ENCODE assay signal across 4 cellular contexts in the genomic region with DNA sequence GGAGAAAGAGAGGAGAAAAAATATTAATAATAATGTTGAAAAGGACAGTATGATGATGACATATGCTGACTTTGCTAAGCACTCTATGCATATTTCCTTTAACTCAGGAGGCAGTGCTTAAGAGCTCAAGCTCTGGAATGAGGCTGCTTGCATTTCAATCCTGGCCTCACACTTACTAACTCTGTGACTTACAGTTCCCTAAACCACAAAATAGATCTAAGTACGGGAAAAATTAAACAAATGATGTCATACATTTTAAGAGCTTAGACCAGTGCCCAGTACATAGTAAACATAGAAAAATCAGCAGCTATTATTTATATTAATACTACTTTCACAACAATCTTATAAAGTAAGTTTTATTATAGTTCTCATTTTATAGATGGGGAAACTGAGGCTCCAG.
TF ChIP-seq lines count a peak whose summit lies in the region.

No MANE protein-coding gene starts in this region.

TF ChIP-seq in HEK293, 187 proteins besides CTCF, POLR2A, EP300 and RAD21 (continues in another document):
- TF ChIP-seq ZNF473 (tag by site-specific recombination; IDR thresholded peaks at IDR 0.05) (no peak), ZNF157 (tag by site-specific recombination; IDR thresholded peaks at IDR 0.05) (no peak), ZNF658 (tag by site-specific recombination; IDR thresholded peaks at IDR 0.05) (no peak), ZNF660 (tag by site-specific recombination; IDR thresholded peaks at IDR 0.05) (peak; percentile 66; the same call in 1 of the 2 replicates), ZNF266 (tag by site-specific recombination; IDR thresholded peaks at IDR 0.05; ENCODE audit: low read depth) (no peak), ZNF76 (tag by site-specific recombination; IDR thresholded peaks at IDR 0.05; ENCODE audit: borderline replicate concordance, low read depth) (no peak), IKZF3 (tag by site-specific recombination; IDR thresholded peaks at IDR 0.05) (peak; percentile 64; the same call in 1 of the 2 replicates), ZNF354C (tag by site-specific recombination; IDR thresholded peaks at IDR 0.05; ENCODE audit: borderline replicate concordance, low read depth) (no peak), ZFP41 (tag by site-specific recombination; IDR thresholded peaks at IDR 0.05; ENCODE audit: borderline replicate concordance) (no peak), ZBTB21 (tag by site-specific recombination; IDR thresholded peaks at IDR 0.05) (peak; percentile 46), GLI2 (tag by site-specific recombination; IDR thresholded peaks at IDR 0.05; ENCODE audit: borderline replicate concordance, low read depth) (no peak), ZFP3 (tag by site-specific recombination; IDR thresholded peaks at IDR 0.05; ENCODE audit: low read depth) (no peak), TRIM28 (IDR thresholded peaks at IDR 0.05; ENCODE audit: borderline replicate concordance, low read length) (no peak), ZNF426 (tag by site-specific recombination; IDR thresholded peaks at IDR 0.05) (no peak)
- TF ChIP-seq, protein P1, sequence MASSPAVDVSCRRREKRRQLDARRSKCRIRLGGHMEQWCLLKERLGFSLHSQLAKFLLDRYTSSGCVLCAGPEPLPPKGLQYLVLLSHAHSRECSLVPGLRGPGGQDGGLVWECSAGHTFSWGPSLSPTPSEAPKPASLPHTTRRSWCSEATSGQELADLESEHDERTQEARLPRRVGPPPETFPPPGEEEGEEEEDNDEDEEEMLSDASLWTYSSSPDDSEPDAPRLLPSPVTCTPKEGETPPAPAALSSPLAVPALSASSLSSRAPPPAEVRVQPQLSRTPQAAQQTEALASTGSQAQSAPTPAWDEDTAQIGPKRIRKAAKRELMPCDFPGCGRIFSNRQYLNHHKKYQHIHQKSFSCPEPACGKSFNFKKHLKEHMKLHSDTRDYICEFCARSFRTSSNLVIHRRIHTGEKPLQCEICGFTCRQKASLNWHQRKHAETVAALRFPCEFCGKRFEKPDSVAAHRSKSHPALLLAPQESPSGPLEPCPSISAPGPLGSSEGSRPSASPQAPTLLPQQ (tag by site-specific recombination; IDR thresholded peaks at IDR 0.05), result peak; percentile 46
- TF ChIP-seq, protein P2, sequence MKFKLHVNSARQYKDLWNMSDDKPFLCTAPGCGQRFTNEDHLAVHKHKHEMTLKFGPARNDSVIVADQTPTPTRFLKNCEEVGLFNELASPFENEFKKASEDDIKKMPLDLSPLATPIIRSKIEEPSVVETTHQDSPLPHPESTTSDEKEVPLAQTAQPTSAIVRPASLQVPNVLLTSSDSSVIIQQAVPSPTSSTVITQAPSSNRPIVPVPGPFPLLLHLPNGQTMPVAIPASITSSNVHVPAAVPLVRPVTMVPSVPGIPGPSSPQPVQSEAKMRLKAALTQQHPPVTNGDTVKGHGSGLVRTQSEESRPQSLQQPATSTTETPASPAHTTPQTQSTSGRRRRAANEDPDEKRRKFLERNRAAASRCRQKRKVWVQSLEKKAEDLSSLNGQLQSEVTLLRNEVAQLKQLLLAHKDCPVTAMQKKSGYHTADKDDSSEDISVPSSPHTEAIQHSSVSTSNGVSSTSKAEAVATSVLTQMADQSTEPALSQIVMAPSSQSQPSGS (tag by site-specific recombination; IDR thresholded peaks at IDR 0.05; ENCODE audit: low read depth), result peak; percentile 95

TF ChIP-seq in GM12878, 131 proteins besides CTCF, POLR2A, EP300 and RAD21:
- 0 out of 2 replicates have a peak, but pooled peaks have one; percentile 12 for TF ChIP-seq ATF7 (IDR thresholded peaks at IDR 0.05; ENCODE audit: low read depth)
- no peak for TF ChIP-seq NR2C2 (IDR thresholded peaks at IDR 0.05; ENCODE audit: borderline replicate concordance, control insufficient read depth, insufficient read length, low read depth)

TF ChIP-seq in HepG2, 621 proteins besides CTCF, POLR2A, EP300 and RAD21:
- TF ChIP-seq ZNF431 (CRISPR knock-in tag; IDR thresholded peaks at IDR 0.05; ENCODE audit: borderline replicate concordance, low read depth), result no peak
- TF ChIP-seq ATF7 (IDR thresholded peaks at IDR 0.05), result peak; percentile 77
- TF ChIP-seq ATF7 (CRISPR knock-in tag; IDR thresholded peaks at IDR 0.05), result no peak
- no peak for TF ChIP-seq EZH2 (conservative IDR thresholded peaks at IDR 0.05; ENCODE audit: low read depth, low read length)
- no peak for TF ChIP-seq ZNF121 (CRISPR knock-in tag; IDR thresholded peaks at IDR 0.05)

TF ChIP-seq in GM23338, 12 proteins besides CTCF, POLR2A, EP300 and RAD21:
- TF ChIP-seq ZNF114 (CRISPR knock-in tag; IDR thresholded peaks at IDR 0.05) (no peak), POLR2AphosphoS5 (IDR thresholded peaks at IDR 0.05; ENCODE audit: low read depth) (no peak), NANOG (IDR thresholded peaks at IDR 0.05; ENCODE audit: borderline replicate concordance) (no peak), EZH2phosphoT487 (IDR thresholded peaks at IDR 0.05; ENCODE audit: unreplicated experiment) (no peak), ZNF331 (CRISPR knock-in tag; IDR thresholded peaks at IDR 0.05; ENCODE audit: low read depth) (no peak), EZH2 (IDR thresholded peaks at IDR 0.05; ENCODE audit: low read depth, unreplicated experiment) (no peak), JUNB (IDR thresholded peaks at IDR 0.05; ENCODE audit: unreplicated experiment) (no peak), CREB1 (CRISPR knock-in tag; IDR thresholded peaks at IDR 0.05; ENCODE audit: low read depth) (no peak), STAT1 (IDR thresholded peaks at IDR 0.05; ENCODE audit: unreplicated experiment) (no peak)
- TF ChIP-seq, protein P3, sequence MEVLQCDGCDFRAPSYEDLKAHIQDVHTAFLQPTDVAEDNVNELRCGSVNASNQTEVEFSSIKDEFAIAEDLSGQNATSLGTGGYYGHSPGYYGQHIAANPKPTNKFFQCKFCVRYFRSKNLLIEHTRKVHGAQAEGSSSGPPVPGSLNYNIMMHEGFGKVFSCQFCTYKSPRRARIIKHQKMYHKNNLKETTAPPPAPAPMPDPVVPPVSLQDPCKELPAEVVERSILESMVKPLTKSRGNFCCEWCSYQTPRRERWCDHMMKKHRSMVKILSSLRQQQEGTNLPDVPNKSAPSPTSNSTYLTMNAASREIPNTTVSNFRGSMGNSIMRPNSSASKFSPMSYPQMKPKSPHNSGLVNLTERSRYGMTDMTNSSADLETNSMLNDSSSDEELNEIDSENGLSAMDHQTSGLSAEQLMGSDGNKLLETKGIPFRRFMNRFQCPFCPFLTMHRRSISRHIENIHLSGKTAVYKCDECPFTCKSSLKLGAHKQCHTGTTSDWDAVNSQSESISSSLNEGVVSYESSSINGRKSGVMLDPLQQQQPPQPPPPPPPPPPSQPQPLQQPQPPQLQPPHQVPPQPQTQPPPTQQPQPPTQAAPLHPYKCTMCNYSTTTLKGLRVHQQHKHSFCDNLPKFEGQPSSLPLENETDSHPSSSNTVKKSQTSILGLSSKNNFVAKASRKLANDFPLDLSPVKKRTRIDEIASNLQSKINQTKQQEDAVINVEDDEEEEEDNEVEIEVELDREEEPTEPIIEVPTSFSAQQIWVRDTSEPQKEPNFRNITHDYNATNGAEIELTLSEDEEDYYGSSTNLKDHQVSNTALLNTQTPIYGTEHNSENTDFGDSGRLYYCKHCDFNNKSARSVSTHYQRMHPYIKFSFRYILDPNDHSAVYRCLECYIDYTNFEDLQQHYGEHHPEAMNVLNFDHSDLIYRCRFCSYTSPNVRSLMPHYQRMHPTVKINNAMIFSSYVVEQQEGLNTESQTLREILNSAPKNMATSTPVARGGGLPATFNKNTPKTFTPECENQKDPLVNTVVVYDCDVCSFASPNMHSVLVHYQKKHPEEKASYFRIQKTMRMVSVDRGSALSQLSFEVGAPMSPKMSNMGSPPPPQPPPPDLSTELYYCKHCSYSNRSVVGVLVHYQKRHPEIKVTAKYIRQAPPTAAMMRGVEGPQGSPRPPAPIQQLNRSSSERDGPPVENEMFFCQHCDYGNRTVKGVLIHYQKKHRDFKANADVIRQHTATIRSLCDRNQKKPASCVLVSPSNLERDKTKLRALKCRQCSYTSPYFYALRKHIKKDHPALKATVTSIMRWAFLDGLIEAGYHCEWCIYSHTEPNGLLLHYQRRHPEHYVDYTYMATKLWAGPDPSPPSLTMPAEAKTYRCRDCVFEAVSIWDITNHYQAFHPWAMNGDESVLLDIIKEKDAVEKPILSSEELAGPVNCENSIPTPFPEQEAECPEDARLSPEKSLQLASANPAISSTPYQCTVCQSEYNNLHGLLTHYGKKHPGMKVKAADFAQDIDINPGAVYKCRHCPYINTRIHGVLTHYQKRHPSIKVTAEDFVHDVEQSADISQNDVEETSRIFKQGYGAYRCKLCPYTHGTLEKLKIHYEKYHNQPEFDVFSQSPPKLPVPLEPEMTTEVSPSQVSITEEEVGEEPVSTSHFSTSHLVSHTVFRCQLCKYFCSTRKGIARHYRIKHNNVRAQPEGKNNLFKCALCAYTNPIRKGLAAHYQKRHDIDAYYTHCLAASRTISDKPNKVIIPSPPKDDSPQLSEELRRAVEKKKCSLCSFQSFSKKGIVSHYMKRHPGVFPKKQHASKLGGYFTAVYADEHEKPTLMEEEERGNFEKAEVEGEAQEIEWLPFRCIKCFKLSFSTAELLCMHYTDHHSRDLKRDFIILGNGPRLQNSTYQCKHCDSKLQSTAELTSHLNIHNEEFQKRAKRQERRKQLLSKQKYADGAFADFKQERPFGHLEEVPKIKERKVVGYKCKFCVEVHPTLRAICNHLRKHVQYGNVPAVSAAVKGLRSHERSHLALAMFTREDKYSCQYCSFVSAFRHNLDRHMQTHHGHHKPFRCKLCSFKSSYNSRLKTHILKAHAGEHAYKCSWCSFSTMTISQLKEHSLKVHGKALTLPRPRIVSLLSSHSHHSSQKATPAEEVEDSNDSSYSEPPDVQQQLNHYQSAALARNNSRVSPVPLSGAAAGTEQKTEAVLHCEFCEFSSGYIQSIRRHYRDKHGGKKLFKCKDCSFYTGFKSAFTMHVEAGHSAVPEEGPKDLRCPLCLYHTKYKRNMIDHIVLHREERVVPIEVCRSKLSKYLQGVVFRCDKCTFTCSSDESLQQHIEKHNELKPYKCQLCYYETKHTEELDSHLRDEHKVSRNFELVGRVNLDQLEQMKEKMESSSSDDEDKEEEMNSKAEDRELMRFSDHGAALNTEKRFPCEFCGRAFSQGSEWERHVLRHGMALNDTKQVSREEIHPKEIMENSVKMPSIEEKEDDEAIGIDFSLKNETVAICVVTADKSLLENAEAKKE (CRISPR knock-in tag; IDR thresholded peaks at IDR 0.05), result no peak
- TF ChIP-seq, protein P4, sequence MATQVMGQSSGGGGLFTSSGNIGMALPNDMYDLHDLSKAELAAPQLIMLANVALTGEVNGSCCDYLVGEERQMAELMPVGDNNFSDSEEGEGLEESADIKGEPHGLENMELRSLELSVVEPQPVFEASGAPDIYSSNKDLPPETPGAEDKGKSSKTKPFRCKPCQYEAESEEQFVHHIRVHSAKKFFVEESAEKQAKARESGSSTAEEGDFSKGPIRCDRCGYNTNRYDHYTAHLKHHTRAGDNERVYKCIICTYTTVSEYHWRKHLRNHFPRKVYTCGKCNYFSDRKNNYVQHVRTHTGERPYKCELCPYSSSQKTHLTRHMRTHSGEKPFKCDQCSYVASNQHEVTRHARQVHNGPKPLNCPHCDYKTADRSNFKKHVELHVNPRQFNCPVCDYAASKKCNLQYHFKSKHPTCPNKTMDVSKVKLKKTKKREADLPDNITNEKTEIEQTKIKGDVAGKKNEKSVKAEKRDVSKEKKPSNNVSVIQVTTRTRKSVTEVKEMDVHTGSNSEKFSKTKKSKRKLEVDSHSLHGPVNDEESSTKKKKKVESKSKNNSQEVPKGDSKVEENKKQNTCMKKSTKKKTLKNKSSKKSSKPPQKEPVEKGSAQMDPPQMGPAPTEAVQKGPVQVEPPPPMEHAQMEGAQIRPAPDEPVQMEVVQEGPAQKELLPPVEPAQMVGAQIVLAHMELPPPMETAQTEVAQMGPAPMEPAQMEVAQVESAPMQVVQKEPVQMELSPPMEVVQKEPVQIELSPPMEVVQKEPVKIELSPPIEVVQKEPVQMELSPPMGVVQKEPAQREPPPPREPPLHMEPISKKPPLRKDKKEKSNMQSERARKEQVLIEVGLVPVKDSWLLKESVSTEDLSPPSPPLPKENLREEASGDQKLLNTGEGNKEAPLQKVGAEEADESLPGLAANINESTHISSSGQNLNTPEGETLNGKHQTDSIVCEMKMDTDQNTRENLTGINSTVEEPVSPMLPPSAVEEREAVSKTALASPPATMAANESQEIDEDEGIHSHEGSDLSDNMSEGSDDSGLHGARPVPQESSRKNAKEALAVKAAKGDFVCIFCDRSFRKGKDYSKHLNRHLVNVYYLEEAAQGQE (IDR thresholded peaks at IDR 0.05; ENCODE audit: unreplicated experiment), result no peak
- TF ChIP-seq, protein P5, sequence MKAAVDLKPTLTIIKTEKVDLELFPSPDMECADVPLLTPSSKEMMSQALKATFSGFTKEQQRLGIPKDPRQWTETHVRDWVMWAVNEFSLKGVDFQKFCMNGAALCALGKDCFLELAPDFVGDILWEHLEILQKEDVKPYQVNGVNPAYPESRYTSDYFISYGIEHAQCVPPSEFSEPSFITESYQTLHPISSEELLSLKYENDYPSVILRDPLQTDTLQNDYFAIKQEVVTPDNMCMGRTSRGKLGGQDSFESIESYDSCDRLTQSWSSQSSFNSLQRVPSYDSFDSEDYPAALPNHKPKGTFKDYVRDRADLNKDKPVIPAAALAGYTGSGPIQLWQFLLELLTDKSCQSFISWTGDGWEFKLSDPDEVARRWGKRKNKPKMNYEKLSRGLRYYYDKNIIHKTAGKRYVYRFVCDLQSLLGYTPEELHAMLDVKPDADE (IDR thresholded peaks at IDR 0.05), result no peak
